In genomic region chr17:47889734-47890529, GRCh38 we compare ENCODE assay signal across 8 cellular contexts. TPM values are rescaled to one million over a fixed set of nuclear protein-coding genes. Genes with fewer than 3 reads are reported as not detected.
DNase-seq lines count a peak whose midpoint lies in the region; ATAC-seq and TF ChIP-seq lines count a peak whose summit lies in the region.

No MANE protein-coding gene starts in this region.

- 26 to 30% methylated on average over 11 of the region's 11 CpGs for WGBS in GM23248 (ENCODE audit: low coverage in 1 of 2, low lambda C conversion rate in 2 of 2, missing lambda C conversion rate in 2 of 2), 2 experiments

- H3K4me1 ChIP-seq in GM23248 (ENCODE audit: insufficient read depth) (peaks cover 5% of the 10 kb centered on the region; the same call in 1 of the 2 replicates), ascending aorta (peaks cover 0 to 5% of the 10 kb centered on the region in 2 donors)

- CTCF ChIA-PET in AG04450 (lab: Charles Lee) = interaction anchor here (0.5 to 15.7 kb wide), 17 partner anchors 9 to 81 kb away, joined by 3 to 502 read pairs (median 5); partner anchors contain the start of genes CDK5RAP3, LRRC46, MRPL10 and SCRN2

- intact Hi-C loops in ascending aorta (cut with DNase I) = loop anchor here (1.0 to 10.0 kb wide), 2 partner anchors 49 to 195 kb away; partner anchors contain the start of genes SCRN2 and TBKBP1

- H2AFZ ChIP-seq in GM23248 = no peak overlapping the region

- in situ Hi-C loops in GM23248 (cut with MboI) = loop anchor here (5.0 kb wide), 1 partner anchor 48 kb away; the partner anchor contains the start of gene SCRN2

- H3K36me3 ChIP-seq in GM23248 (ENCODE audit: low read depth) = no peaks in the 10 kb centered on the region
- no peaks in the 10 kb centered on the region for H3K36me3 ChIP-seq in ascending aorta

- POLR2A ChIA-PET in AG04450 (lab: Yijun Ruan, JAX) = interaction anchor here (1.0 to 1.1 kb wide), 2 partner anchors 39 to 47 kb away, joined by 3 read pairs; partner anchors contain the start of gene SP6

- H3K4me3 ChIP-seq in AG04450 (ENCODE audit: low read depth, low read length) (no peak overlapping the region), GM23248 (no peak overlapping the region), ascending aorta (no peak overlapping the region), skeletal muscle cell (ENCODE audit: low read depth, low read length) (no peak overlapping the region)

- peaks cover 9% of the 10 kb centered on the region for H3K79me2 ChIP-seq in GM23248 (ENCODE audit: insufficient read depth)

- no peaks in the 10 kb centered on the region for H3K9me3 ChIP-seq in AG04450 (ENCODE audit: control insufficient read depth, insufficient read depth, low read length)
- no peaks in the 10 kb centered on the region for H3K9me3 ChIP-seq in GM23248 (ENCODE audit: low read depth)
- H3K9me3 ChIP-seq in ascending aorta = no peaks in the 10 kb centered on the region

- peak; percentile 94 for TF ChIP-seq CTCF in AG04450 (IDR thresholded peaks at IDR 0.05; ENCODE audit: low read depth, low read length)
- peak; percentile 90 to 98 (median 92) for TF ChIP-seq CTCF in ascending aorta (IDR thresholded peaks at IDR 0.05)

- ATAC-seq in HG03521 (IDR thresholded peaks at IDR 0.05; ENCODE audit: unreplicated experiment) = no peak

- H3K4me2 ChIP-seq in GM23248 (ENCODE audit: unreplicated experiment) = no peak overlapping the region

- H4K20me1 ChIP-seq in GM23248 (ENCODE audit: insufficient read depth) = no peaks in the 10 kb centered on the region

- H3K9ac ChIP-seq in GM23248 = no peak overlapping the region

- DNase-seq in AG04450 (ENCODE audit: low read depth, low spot score) (peak; percentile 69), GM23248 (peak; percentile 89), NCI-H2029 treated with DMSO at 0.1 percent for 48 hours (lab: John Stamatoyannopoulos, UW) (peak; percentile 30), T1000 (lab: John Stamatoyannopoulos, UW) (peak; percentile 71), ascending aorta (ENCODE audit: low spot score in 2 of 2) (peak; percentile 23 to 93), hepatic stellate cell (ENCODE audit: low spot score) (peak; percentile 75), skeletal muscle cell (ENCODE audit: low read depth) (peak; percentile 34)

- no peaks in the 10 kb centered on the region for H3F3A ChIP-seq in GM23248 (ENCODE audit: insufficient read depth)

- H3K27ac ChIP-seq in AG04450 (ENCODE audit: low read depth, low read length) (no peak overlapping the region), GM23248 (no peak overlapping the region), ascending aorta (no peak overlapping the region)

- H3K27me3 ChIP-seq in AG04450 (ENCODE audit: control insufficient read depth, insufficient read depth, low read length) = no peaks in the 10 kb centered on the region
- no peaks in the 10 kb centered on the region for H3K27me3 ChIP-seq in GM23248 (replicated peaks; ENCODE audit: insufficient read depth)
- no peaks in the 10 kb centered on the region for H3K27me3 ChIP-seq in ascending aorta

- no peaks in the 10 kb centered on the region for H3K9me2 ChIP-seq in GM23248 (ENCODE audit: insufficient read depth)

RNA-seq across cellular contexts. Expression of gene SP2, which starts 6.1 kb away (rescaled TPM):
- polyA plus RNA-seq in AG04450 (2011; rRNA removed) (2.7 and 3.9 TPM in 2 replicates), GM23248 (2016; fragmentation: Nextera tagmentation; extraction: Ambion mirVana) (13.6 and 14.2 TPM in 2 replicates)
- 2.3 and 3.0 TPM in 2 replicates for polyA minus RNA-seq in AG04450 (2011; rRNA and poly(A)+ RNA removed)
- 2.5 and 3.2 TPM in 2 replicates for total RNA-seq in GM23248 (2014; rRNA removed; shearing (Covaris generic))
- total RNA-seq in ascending aorta = 198 TPM

RNA-seq across cellular contexts. Expression of gene SP6, which starts 39.0 kb away (rescaled TPM):
- polyA plus RNA-seq in AG04450 (2011; rRNA removed) = 0.04 and 0.05 TPM in 2 replicates
- polyA minus RNA-seq in AG04450 (2011; rRNA and poly(A)+ RNA removed) = 0.09 and 0.37 TPM in 2 replicates
- total RNA-seq in GM23248 (2014; rRNA removed; shearing (Covaris generic)) = not detected in 2 replicates
- not detected in 2 replicates for polyA plus RNA-seq in GM23248 (2016; fragmentation: Nextera tagmentation; extraction: Ambion mirVana)
- total RNA-seq in ascending aorta = 0.11 TPM

RNA-seq across cellular contexts. Expression of gene SCRN2, which starts 48.9 kb away (rescaled TPM):
- polyA plus RNA-seq in AG04450 (2011; rRNA removed) = 13.3 and 17.2 TPM in 2 replicates
- 9.9 and 10.7 TPM in 2 replicates for polyA minus RNA-seq in AG04450 (2011; rRNA and poly(A)+ RNA removed)
- 36.3 and 41.2 TPM in 2 replicates for total RNA-seq in GM23248 (2014; rRNA removed; shearing (Covaris generic))
- polyA plus RNA-seq in GM23248 (2016; fragmentation: Nextera tagmentation; extraction: Ambion mirVana) = 38.6 and 39.5 TPM in 2 replicates
- 126 TPM for total RNA-seq in ascending aorta

RNA-seq across cellular contexts. Expression of gene PNPO, which starts 51.4 kb away (rescaled TPM):
- polyA plus RNA-seq in AG04450 (2011; rRNA removed) (14.5 and 15.2 TPM in 2 replicates), GM23248 (2016; fragmentation: Nextera tagmentation; extraction: Ambion mirVana) (20.0 and 22.7 TPM in 2 replicates)
- 23.8 and 32.6 TPM in 2 replicates for polyA minus RNA-seq in AG04450 (2011; rRNA and poly(A)+ RNA removed)
- total RNA-seq in GM23248 (2014; rRNA removed; shearing (Covaris generic)) = 44.7 and 53.7 TPM in 2 replicates
- 36.7 TPM for total RNA-seq in ascending aorta

RNA-seq across cellular contexts. Expression of gene LRRC46, which starts 58.5 kb away (rescaled TPM):
- polyA plus RNA-seq in AG04450 (2011; rRNA removed) (0.55 and 0.67 TPM in 2 replicates), GM23248 (2016; fragmentation: Nextera tagmentation; extraction: Ambion mirVana) (0.82 and 0.95 TPM in 2 replicates)
- 0.37 and 0.52 TPM in 2 replicates for polyA minus RNA-seq in AG04450 (2011; rRNA and poly(A)+ RNA removed)
- total RNA-seq in GM23248 (2014; rRNA removed; shearing (Covaris generic)) = not detected in 2 replicates
- total RNA-seq in ascending aorta = not detected

Comparison
In these comparisons a context has a peak if more than half of its experiments do, and no peak if none do; other contexts are left out.
1. DNase-seq: peak in every context shown above with its lines; median percentile 89 in GM23248; 75 in hepatic stellate cell; 71 in T1000; 69 in AG04450; 58 in ascending aorta; 34 in skeletal muscle cell; 30 in NCI-H2029 treated with DMSO at 0.1 percent for 48 hours.
2. RNA of gene SP2, which starts 6.1 kb away (total RNA-seq): 198 TPM in ascending aorta (single experiment); 2.5 to 3.2 TPM in GM23248; every median in the first group is over 10 times any median in the second.